10 cellular contexts compared by ENCODE assay signal in genomic region chr1:8524637-8525157, GRCh38.
DNase-seq lines count a peak whose midpoint lies in the region; ATAC-seq and TF ChIP-seq lines count a peak whose summit lies in the region.
"Had no signal": no experiment of that assay in that cellular context is flagged by ENCODE, and none has a peak within 500 bp of the region (broad histone marks: within the 10 kb centered on the region; RNA-seq: fewer than 3 reads in every experiment).

No MANE protein-coding gene starts in this region.

- ATAC-seq in HG02981 (IDR thresholded peaks at IDR 0.05; ENCODE audit: unreplicated experiment) (no peak), GM19455 (IDR thresholded peaks at IDR 0.05; ENCODE audit: unreplicated experiment) (no peak)

- H3K36me3 ChIP-seq in Peyer's patch (no peaks in the 10 kb centered on the region), skeletal muscle tissue (ENCODE audit: control insufficient read depth in 3 of 3, insufficient read depth in 3 of 3, low read length in 3 of 3) (no peaks in the 10 kb centered on the region)

- TF ChIP-seq CTCF in Peyer's patch (IDR thresholded peaks at IDR 0.05) = no peak
- no peak for TF ChIP-seq CTCF in fibroblast of the aortic adventitia (IDR thresholded peaks at IDR 0.05; ENCODE audit: insufficient read depth, low read length)

- TF ChIP-seq POLR2A in Peyer's patch (IDR thresholded peaks at IDR 0.05) = no peak

- H3K4me1 ChIP-seq in Peyer's patch (peaks cover 0 to 28% (median 4%) of the 10 kb centered on the region in 4 donors), skeletal muscle tissue (ENCODE audit: control insufficient read depth in 3 of 3, insufficient read depth in 3 of 3, low read length in 3 of 3) (peaks cover 18 to 38% (median 35%) of the 10 kb centered on the region in 3 donors)

- peak overlapping the region in 2 of 4 donors; percentile 41 to 47 for H3K4me3 ChIP-seq in Peyer's patch
- peak overlapping the region; percentile 76 for H3K4me3 ChIP-seq in fibroblast of the aortic adventitia (ENCODE audit: low read depth, low read length)
- peak overlapping the region; percentile 81 to 94 (median 92) for H3K4me3 ChIP-seq in skeletal muscle tissue (ENCODE audit: low read length in 3 of 3)

- H3K27ac ChIP-seq in Peyer's patch (peak overlapping the region; percentile 78 to 88 (median 80)), skeletal muscle tissue (ENCODE audit: low read depth, low read length) (peak overlapping the region; percentile 85)

- DNase-seq in ELR (ENCODE audit: low read depth) = peak; percentile 4
- no peak for DNase-seq in Peyer's patch
- DNase-seq in fibroblast of the aortic adventitia (ENCODE audit: low read depth) = peak; percentile 25
- no peak for DNase-seq in activated T-cell treated with anti-CD3 and anti-CD28 coated beads, Interleukin-2, amount 50 U/mL, for 48 hours
- DNase-seq in NCI-H1694 (lab: John Stamatoyannopoulos, UW) = no peak
- DNase-seq: activated naive CD4-positive, alpha-beta T cell treated with anti-CD3 and anti-CD28 coated beads, Interleukin-2, amount 50 U/mL, for 16 hours; NCI-H1105 had no signal

- peak overlapping the region; percentile 83 to 93 (median 84) for H3K9ac ChIP-seq in skeletal muscle tissue (ENCODE audit: low read depth in 1 of 3, low read length in 3 of 3)

- H3K9me3 ChIP-seq in Peyer's patch (no peaks in the 10 kb centered on the region), skeletal muscle tissue (ENCODE audit: control insufficient read depth in 3 of 3, low read length in 3 of 3) (no peaks in the 10 kb centered on the region)

- no peaks in the 10 kb centered on the region for H3K27me3 ChIP-seq in Peyer's patch
- H3K27me3 ChIP-seq in skeletal muscle tissue (ENCODE audit: control insufficient read depth in 3 of 3, insufficient read depth in 3 of 3, low read length in 3 of 3) = no peaks in the 10 kb centered on the region

Comparison
In these comparisons a context has a peak if more than half of its experiments do, and no peak if none do; other contexts are left out.
1. DNase-seq: peak in ELR (single experiment) and fibroblast of the aortic adventitia (single experiment); none in Peyer's patch (0 of 3), activated T-cell treated with anti-CD3 and anti-CD28 coated beads, Interleukin-2, amount 50 U/mL, for 48 hours (0 of 2) and NCI-H1694 (single experiment).